In genomic region chr18:4224031-4224704, GRCh38 we compare ENCODE assay signal across 29 cellular contexts.
"Had no signal": no experiment of that assay in that cellular context is flagged by ENCODE, and none has a peak within 500 bp of the region (broad histone marks: within the 10 kb centered on the region; RNA-seq: fewer than 3 reads in every experiment).

No MANE protein-coding gene starts in this region.

- H3K4me1 Mint-ChIP-seq: endodermal cell; mesothelial cell of epicardium; naive B cell; naive thymus-derived CD8-positive, alpha-beta T cell had no signal

- H3K27ac ChIP-seq: coronary artery, dorsolateral prefrontal cortex, epithelial cell of prostate, esophagus squamous epithelium, gastrocnemius medialis, heart right ventricle, left lung, lower lobe of right lung had no signal

- H3K9me3 ChIP-seq: esophagus squamous epithelium, lower lobe of right lung had no signal

- H3K27me3 Mint-ChIP-seq: effector memory CD8-positive, alpha-beta T cell had no signal

- H3K4me3 ChIP-seq: coronary artery, dorsolateral prefrontal cortex, esophagus squamous epithelium, gastrocnemius medialis, heart right ventricle, left lung, lower lobe of right lung, mucosa of descending colon had no signal

- FAIRE-seq: endometrium, islet of Langerhans, keratinocyte had no signal

- H3K27me3 ChIP-seq: dorsolateral prefrontal cortex, esophagus squamous epithelium, gastrocnemius medialis, heart right ventricle, left lung had no signal

- H3K27ac Mint-ChIP-seq: effector memory CD8-positive, alpha-beta T cell; endodermal cell; mesothelial cell of epicardium; naive B cell; naive thymus-derived CD8-positive, alpha-beta T cell had no signal

- H3K4me1 ChIP-seq: esophagus squamous epithelium, gastrocnemius medialis, heart right ventricle, left lung, lower lobe of right lung had no signal

- DNase-seq: dermis blood vessel endothelial cell; dorsolateral prefrontal cortex; effector CD8-positive, alpha-beta T cell; effector memory CD8-positive, alpha-beta T cell; endodermal cell; erythroblast; esophagus squamous epithelium; foreskin fibroblast; foreskin melanocyte; gastrocnemius medialis; glutamatergic neuron; head of caudate nucleus; heart right ventricle; hippocampal formation; left cardiac atrium; left lung; left ventricle myocardium superior; lower lobe of right lung; mesenchymal stem cell; mucosa of descending colon; naive B cell; naive thymus-derived CD8-positive, alpha-beta T cell had no signal

- H3K4me3 Mint-ChIP-seq: effector memory CD8-positive, alpha-beta T cell; endodermal cell; mesothelial cell of epicardium; naive B cell; naive thymus-derived CD8-positive, alpha-beta T cell had no signal

- H3K36me3 ChIP-seq: esophagus squamous epithelium, gastrocnemius medialis, heart right ventricle, left lung, lower lobe of right lung had no signal

- ATAC-seq: effector memory CD8-positive, alpha-beta T cell; esophagus mucosa; gastrocnemius medialis; heart right ventricle; left cardiac atrium; left lung; left ventricle myocardium superior; lower lobe of right lung; mucosa of descending colon; naive thymus-derived CD8-positive, alpha-beta T cell had no signal

- H3K36me3 Mint-ChIP-seq: mesothelial cell of epicardium; naive B cell; naive thymus-derived CD8-positive, alpha-beta T cell had no signal
